In the genomic region with DNA sequence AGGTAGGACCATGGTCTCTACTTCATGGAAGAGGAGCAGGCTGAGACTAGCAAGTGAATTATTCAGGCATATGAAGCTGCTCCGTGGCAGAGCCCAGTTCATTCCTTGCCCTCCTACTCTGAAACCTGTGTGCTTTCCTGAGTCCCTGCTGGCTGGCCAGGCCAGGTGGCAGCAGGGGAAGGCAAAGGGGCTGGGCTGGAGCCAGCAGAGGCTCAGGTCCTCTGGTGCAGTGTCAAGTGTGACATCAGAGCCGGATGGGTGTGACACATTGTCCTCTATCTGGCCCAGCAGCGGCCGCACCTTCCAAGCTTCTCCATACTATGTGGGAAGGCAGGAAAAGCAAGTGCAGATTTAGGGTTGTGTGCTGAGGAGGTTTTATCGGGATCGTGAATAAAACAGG, we compare ENCODE assay signal across 4 cellular contexts. TPM values are rescaled to one million over a fixed set of nuclear protein-coding genes. Genes with fewer than 3 reads are reported as not detected.
"Had no signal": no experiment of that assay in that cellular context is flagged by ENCODE, and none has a peak within 500 bp of the region (broad histone marks: within the 10 kb centered on the region; RNA-seq: fewer than 3 reads in every experiment).

No MANE protein-coding gene starts in this region.

RNA-seq across cellular contexts. Expression of a gene that starts 2.6 kb away (rescaled TPM):
- total RNA-seq: activated CD8-positive, alpha-beta T cell treated with anti-CD3 and anti-CD28 coated beads for 36 hours; activated naive CD8-positive, alpha-beta T cell treated with anti-CD3 and anti-CD28 coated beads for 36 hours; LHCN-M2; T-helper 2 cell treated with Interferon-gamma antibody and Interleukin-4, amounts not matched to agents 100 ng/mL and 5 ng/mL, for 36 hours had no signal
